ENCODE assay signal across 8 cellular contexts in genomic region chr9:87812375-87813118, GRCh38.
DNase-seq lines count a peak whose midpoint lies in the region; ATAC-seq and TF ChIP-seq lines count a peak whose summit lies in the region.

No MANE protein-coding gene starts in this region.

- ATAC-seq in HG03045 (IDR thresholded peaks at IDR 0.05; ENCODE audit: unreplicated experiment), result no peak

- no peaks in the 10 kb centered on the region for H3K27me3 ChIP-seq in kidney epithelial cell (ENCODE audit: control insufficient read depth, insufficient read depth, low read length)

- H3K36me3 ChIP-seq in kidney epithelial cell (ENCODE audit: control insufficient read depth, insufficient read depth, low read length), result no peaks in the 10 kb centered on the region

- DNase-seq in EL, result peak; percentile 59
- peak; percentile 77 for DNase-seq in LHCN-M2 (ENCODE audit: low read depth)
- peak; percentile 23 for DNase-seq in amniotic stem cell (lab: John Stamatoyannopoulos, UW)
- DNase-seq in kidney epithelial cell (ENCODE audit: low read depth), result peak; percentile 38
- DNase-seq in stimulated activated CD8-positive, alpha-beta memory T cell treated with anti-CD3 and anti-CD28 coated beads, Interleukin-4, amount 100 ng/mL, for 24 hours (ENCODE audit: low read depth), result peak; percentile 7
- no peak for DNase-seq in COLO668 (lab: John Stamatoyannopoulos, UW; ENCODE audit: unreplicated experiment)
- no peak for DNase-seq in NCI-H187 (lab: John Stamatoyannopoulos, UW)

- TF ChIP-seq CTCF in kidney epithelial cell (IDR thresholded peaks at IDR 0.05; ENCODE audit: insufficient read depth, low read length, poor library complexity, severe bottlenecking), result peak; percentile 92

- H3K4me3 ChIP-seq in kidney epithelial cell (ENCODE audit: low read depth, low read length), result no peak overlapping the region

Comparison
In these comparisons a context has a peak if more than half of its experiments do, and no peak if none do; other contexts are left out.
1. DNase-seq: peak in EL (single experiment), LHCN-M2 (single experiment), amniotic stem cell (single experiment), kidney epithelial cell (single experiment) and stimulated activated CD8-positive, alpha-beta memory T cell treated with anti-CD3 and anti-CD28 coated beads, Interleukin-4, amount 100 ng/mL, for 24 hours (single experiment); none in COLO668 (single experiment) and NCI-H187 (0 of 2).